Comparison of ENCODE assay signal across 28 cellular contexts in genomic region chr1:200727257-200727656, GRCh38.
"Had no signal": no experiment of that assay in that cellular context is flagged by ENCODE, and none has a peak within 500 bp of the region (broad histone marks: within the 10 kb centered on the region; RNA-seq: fewer than 3 reads in every experiment).

No MANE protein-coding gene starts in this region.

- H3K36me3 ChIP-seq: colonic mucosa, esophagus muscularis mucosa, esophagus squamous epithelium, gastrocnemius medialis, gastroesophageal sphincter, heart left ventricle, heart right ventricle had no signal

- ATAC-seq: effector memory CD8-positive, alpha-beta T cell; esophagus mucosa; foreskin keratinocyte; gastrocnemius medialis; gastroesophageal sphincter; heart left ventricle; heart right ventricle had no signal

- H3K4me3 ChIP-seq: colonic mucosa, coronary artery, dorsolateral prefrontal cortex, esophagus muscularis mucosa, esophagus squamous epithelium, gastrocnemius medialis, gastroesophageal sphincter, heart left ventricle, heart right ventricle had no signal

- H3K27me3 ChIP-seq: colonic mucosa, dorsolateral prefrontal cortex, esophagus muscularis mucosa, esophagus squamous epithelium, foreskin keratinocyte, gastrocnemius medialis, gastroesophageal sphincter, heart left ventricle, heart right ventricle had no signal

- H3K27ac ChIP-seq: colonic mucosa, coronary artery, dorsolateral prefrontal cortex, epithelial cell of prostate, esophagus muscularis mucosa, esophagus squamous epithelium, foreskin keratinocyte, gastrocnemius medialis, gastroesophageal sphincter, heart left ventricle, heart right ventricle had no signal

- DNase-seq: colonic mucosa; cortex of kidney; dermis blood vessel endothelial cell; dorsolateral prefrontal cortex; effector CD4-positive, alpha-beta T cell; effector CD8-positive, alpha-beta T cell; effector memory CD4-positive, alpha-beta T cell; effector memory CD8-positive, alpha-beta T cell; endodermal cell; erythroblast; esophagus squamous epithelium; foreskin fibroblast; foreskin keratinocyte; foreskin melanocyte; gastrocnemius medialis; glutamatergic neuron; head of caudate nucleus; heart left ventricle; heart right ventricle had no signal

- FAIRE-seq: colon, endometrium, endothelial cell of umbilical vein, frontal cortex had no signal

- H3K9me3 ChIP-seq: colonic mucosa, esophagus muscularis mucosa, esophagus squamous epithelium, gastrocnemius medialis, gastroesophageal sphincter, heart left ventricle, heart right ventricle had no signal

- H3K4me1 ChIP-seq: colonic mucosa, esophagus muscularis mucosa, esophagus squamous epithelium, foreskin keratinocyte, gastrocnemius medialis, gastroesophageal sphincter had no signal
